In genomic region chr17:10702574-10702973, GRCh38 we compare ENCODE assay signal across 11 cellular contexts. TPM values are rescaled to one million over a fixed set of nuclear protein-coding genes. Genes with fewer than 3 reads are reported as not detected.
DNase-seq lines count a peak whose midpoint lies in the region; ATAC-seq and TF ChIP-seq lines count a peak whose summit lies in the region.
"Had no signal": no experiment of that assay in that cellular context is flagged by ENCODE, and none has a peak within 500 bp of the region (broad histone marks: within the 10 kb centered on the region; RNA-seq: fewer than 3 reads in every experiment).

No MANE protein-coding gene starts in this region.

- peak overlapping the region; percentile 55 to 100 (median 73) for H3K4me3 Mint-ChIP-seq in naive thymus-derived CD4-positive, alpha-beta T cell

- POLR2A ChIA-PET in naive thymus-derived CD4-positive, alpha-beta T cell (lab: Charles Lee): interaction anchor here (1.1 to 2.2 kb wide), 2 partner anchors 8 to 16 kb away, joined by 4 to 14 read pairs; no protein-coding TSS in a partner anchor

- H3K27me3 Mint-ChIP-seq in naive thymus-derived CD4-positive, alpha-beta T cell: no peaks in the 10 kb centered on the region

- CTCF ChIA-PET in naive thymus-derived CD4-positive, alpha-beta T cell (lab: Charles Lee): no interaction called here

- intact Hi-C loops in naive thymus-derived CD4-positive, alpha-beta T cell (cut with micrococcal nuclease): no loop called here
- intact Hi-C loops in uterus (cut with DNase I; ENCODE audit: low total_unique reads): no loop called here

- H3K27ac ChIP-seq in naive thymus-derived CD4-positive, alpha-beta T cell (ENCODE audit: low read depth, low read length): peak overlapping the region; percentile 63
- no peak overlapping the region for H3K27ac ChIP-seq in uterus

- H3K36me3 ChIP-seq in adipocyte (ENCODE audit: control insufficient read depth, insufficient read depth, low read length, severe bottlenecking) (peaks cover 35% of the 10 kb centered on the region), uterus (no peaks in the 10 kb centered on the region)
- peaks cover 7 to 22% (median 13%) of the 10 kb centered on the region in 3 experiments for H3K36me3 ChIP-seq in naive thymus-derived CD4-positive, alpha-beta T cell (ENCODE audit: control insufficient read depth in 2 of 3, insufficient read depth in 3 of 3, low read length in 3 of 3)

- no peak for TF ChIP-seq CTCF in uterus (IDR thresholded peaks at IDR 0.05)

- DNase-seq in EH (ENCODE audit: low read depth) (peak; percentile 71), KBM-7 (peak; percentile 63), adipocyte (ENCODE audit: low read depth) (no peak), uterus (no peak), NCI-H1092 (lab: John Stamatoyannopoulos, UW) (no peak)
- no peak for DNase-seq in naive thymus-derived CD4-positive, alpha-beta T cell
- DNase-seq: erythroblast, left colon, NCI-H1436 had no signal

- H3K9me3 ChIP-seq in adipocyte (ENCODE audit: control insufficient read depth, low read length): no peaks in the 10 kb centered on the region
- H3K9me3 ChIP-seq in naive thymus-derived CD4-positive, alpha-beta T cell (ENCODE audit: control insufficient read depth in 2 of 3, low read length in 3 of 3): no peaks in the 10 kb centered on the region
- H3K9me3 ChIP-seq in uterus: no peaks in the 10 kb centered on the region
- H3K9me3 ChIP-seq: HAP-1 had no signal

- ATAC-seq in naive thymus-derived CD4-positive, alpha-beta T cell: no peak
- ATAC-seq in GM18505 (IDR thresholded peaks at IDR 0.05; ENCODE audit: unreplicated experiment): no peak
- ATAC-seq: left colon had no signal

- H3K36me3 Mint-ChIP-seq in naive thymus-derived CD4-positive, alpha-beta T cell: peaks cover 13 to 28% (median 22%) of the 10 kb centered on the region in 5 donors

- no peaks in the 10 kb centered on the region for H3K9me3 Mint-ChIP-seq in naive thymus-derived CD4-positive, alpha-beta T cell

- H3K4me1 ChIP-seq in adipocyte (ENCODE audit: control insufficient read depth, insufficient read depth, low read length) (peaks cover 25% of the 10 kb centered on the region), uterus (no peaks in the 10 kb centered on the region)
- peaks cover 29 to 64% of the 10 kb centered on the region in 2 donors for H3K4me1 ChIP-seq in naive thymus-derived CD4-positive, alpha-beta T cell (ENCODE audit: control insufficient read depth in 2 of 2, insufficient read depth in 2 of 2, low read length in 2 of 2)

- TF ChIP-seq POLR2A in GM18505 (IDR thresholded peaks at IDR 0.05; ENCODE audit: borderline replicate concordance, extremely low read depth, insufficient read depth, insufficient read length) (no peak), uterus (IDR thresholded peaks at IDR 0.05) (no peak)

- in situ Hi-C loops in KBM-7 (cut with MboI; ENCODE audit: low pct_unique_long_range_greater_than_20kb, low sequenced_read_pairs): no loop called here

- H3K4me3 ChIP-seq in adipocyte (ENCODE audit: low read length) (peak overlapping the region; percentile 36), uterus (no peak overlapping the region)
- no peak overlapping the region for H3K4me3 ChIP-seq in naive thymus-derived CD4-positive, alpha-beta T cell (ENCODE audit: low read length)
- H3K4me3 ChIP-seq: HAP-1 had no signal

- no peaks in the 10 kb centered on the region for H3K27me3 ChIP-seq in adipocyte (replicated peaks; ENCODE audit: control insufficient read depth, insufficient read depth, low read length)
- no peaks in the 10 kb centered on the region for H3K27me3 ChIP-seq in naive thymus-derived CD4-positive, alpha-beta T cell (ENCODE audit: control insufficient read depth in 2 of 2, insufficient read depth in 2 of 2, low read length in 2 of 2)
- no peaks in the 10 kb centered on the region for H3K27me3 ChIP-seq in uterus

- H3K4me1 Mint-ChIP-seq in naive thymus-derived CD4-positive, alpha-beta T cell: peaks cover 35 to 84% (median 71%) of the 10 kb centered on the region in 7 donors

- no peak overlapping the region for H3K9ac ChIP-seq in adipocyte (ENCODE audit: low read length)

- H3K27ac Mint-ChIP-seq in naive thymus-derived CD4-positive, alpha-beta T cell: peak overlapping the region; percentile 63 to 99 (median 91)

RNA-seq across cellular contexts. Expression of gene ADPRM, which starts 5.2 kb away (rescaled TPM):
- total RNA-seq in naive thymus-derived CD4-positive, alpha-beta T cell: 10 to 100 TPM; 16.4 to 70.4 (median 32.1) TPM
- polyA plus RNA-seq in naive thymus-derived CD4-positive, alpha-beta T cell: 100 to 1,000 TPM; 116 to 120 TPM
- 10 to 100 TPM; 14.0 to 32.6 (median 17.8) TPM for total RNA-seq in uterus

RNA-seq across cellular contexts. Expression of gene SCO1, which starts 5.2 kb away (rescaled TPM):
- total RNA-seq in naive thymus-derived CD4-positive, alpha-beta T cell: 10 to 100 TPM; 13.6 to 29.2 (median 26.7) TPM
- 10 to 100 TPM; 14.6 to 17.1 TPM for polyA plus RNA-seq in naive thymus-derived CD4-positive, alpha-beta T cell
- total RNA-seq in uterus: 10 to 100 TPM in 2 of 4 donors, 1 to 10 TPM in 2; 7.4 to 27.0 (median 16.3) TPM

RNA-seq across cellular contexts. Expression of gene TMEM220, which starts 27.2 kb away (rescaled TPM):
- total RNA-seq in naive thymus-derived CD4-positive, alpha-beta T cell: 1 to 10 TPM in 4 of 5 experiments, under 1 TPM in 1; 0.65 to 7.4 (median 2.9) TPM
- polyA plus RNA-seq in naive thymus-derived CD4-positive, alpha-beta T cell: 1 to 10 TPM; 6.5 to 8.4 TPM
- total RNA-seq in uterus: 10 to 100 TPM in 1 of 4 donors, 1 to 10 TPM in 2, under 1 TPM in 1; 0.59 to 20.1 (median 5.2) TPM

RNA-seq across cellular contexts. Expression of gene MYH3, which starts 45.5 kb away (rescaled TPM):
- 10 to 100 TPM in 2 of 5 experiments, 1 to 10 TPM in 3; 5.9 to 20.5 (median 7.6) TPM for total RNA-seq in naive thymus-derived CD4-positive, alpha-beta T cell
- polyA plus RNA-seq in naive thymus-derived CD4-positive, alpha-beta T cell: 1 to 10 TPM in 1 of 2 donors, under 1 TPM in 1; 0.38 to 1.8 TPM
- 10 to 100 TPM in 1 of 4 donors, 1 to 10 TPM in 2, under 1 TPM in 1; under 0.01 to 11.9 (median 3.1) TPM for total RNA-seq in uterus

Comparison
In these comparisons a context has a peak if more than half of its experiments do, and no peak if none do; other contexts are left out.
1. DNase-seq: peak in EH (single experiment) and KBM-7 (single experiment); none in adipocyte (single experiment), naive thymus-derived CD4-positive, alpha-beta T cell (0 of 9), uterus (0 of 2) and NCI-H1092 (single experiment).